Comparison of ENCODE assay signal across 17 cellular contexts in the genomic region with DNA sequence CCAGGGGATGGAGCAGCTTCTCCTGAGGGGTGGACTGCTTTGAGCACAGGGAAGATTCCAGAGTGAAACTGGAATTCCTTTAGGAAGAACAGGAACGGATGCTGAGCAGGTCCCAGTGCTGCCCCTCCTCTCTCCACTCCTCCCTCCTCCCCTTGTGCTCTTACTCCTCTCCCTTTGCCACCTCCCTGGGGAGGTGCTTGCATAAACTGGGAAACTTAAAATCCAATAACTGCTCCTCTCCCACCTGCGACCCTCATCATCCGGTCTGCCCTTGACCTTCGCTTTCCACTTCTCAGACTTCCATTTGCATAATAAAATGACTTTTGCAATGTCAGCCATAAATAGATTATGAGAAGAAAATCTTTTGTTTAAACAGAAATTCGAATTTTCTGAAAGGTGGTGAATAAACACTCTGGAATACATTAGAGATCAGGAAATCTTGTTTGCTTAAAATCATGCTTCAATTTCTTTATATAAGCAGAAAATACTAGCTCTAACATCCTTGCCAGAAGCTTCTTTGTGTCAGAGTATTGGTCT. TPM values are rescaled to one million over a fixed set of nuclear protein-coding genes. Genes with fewer than 3 reads are reported as not detected.
DNase-seq lines count a peak whose midpoint lies in the region; ATAC-seq, FAIRE-seq and TF ChIP-seq lines count a peak whose summit lies in the region.
"Had no signal": no experiment of that assay in that cellular context is flagged by ENCODE, and none has a peak within 500 bp of the region (broad histone marks: within the 10 kb centered on the region; RNA-seq: fewer than 3 reads in every experiment).

No MANE protein-coding gene starts in this region.

- H2AFZ ChIP-seq in GM23338 (no peak overlapping the region), IMR-90 (replicated peaks; ENCODE audit: low read length, poor library complexity) (no peak overlapping the region), H1 (ENCODE audit: low read length) (no peak overlapping the region)

- H2AK9ac ChIP-seq in IMR-90 (replicated peaks; ENCODE audit: low read depth, low read length, poor library complexity), result no peak overlapping the region

- H3K4ac ChIP-seq in IMR-90 (ENCODE audit: low read depth, low read length) (no peak overlapping the region), H1 (replicated peaks; ENCODE audit: insufficient read length, low read depth, low read length) (peak overlapping the region; percentile 76)

- CTCF ChIA-PET in IMR-90 (lab: Yijun Ruan, JAX), result no interaction called here
- CTCF ChIA-PET in H1 (lab: Charles Lee; ENCODE audit: partially characterized antibody), result interaction anchor here (0.6 to 1.2 kb wide), 3 partner anchors 122 to 214 kb away, joined by 3 read pairs; a partner anchor contains a TSS

- H3K4me3 Mint-ChIP-seq in GM23338, result no peak overlapping the region
- H3K4me3 Mint-ChIP-seq: CD14-positive monocyte; CD8-positive, alpha-beta T cell had no signal

- H3K79me2 ChIP-seq in GM23338 (replicated peaks; ENCODE audit: insufficient read depth) (no peaks in the 10 kb centered on the region), H1 (ENCODE audit: control insufficient read depth in 1 of 2, insufficient read depth in 2 of 2, low read length in 2 of 2) (no peaks in the 10 kb centered on the region)

- TF ChIP-seq RAD21 in IMR-90 (IDR thresholded peaks at IDR 0.05; ENCODE audit: low read length) (no peak), H1 (IDR thresholded peaks at IDR 0.05 in 1 of 2, conservative IDR thresholded peaks at IDR 0.05 in 1 of 2; ENCODE audit: low read depth in 2 of 2, low read length in 2 of 2) (no peak)

- H3K56ac ChIP-seq in IMR-90 (ENCODE audit: extremely low read depth, insufficient read depth, low read length) (no peak overlapping the region), H1 (replicated peaks; ENCODE audit: insufficient read length, low read depth, low read length) (no peak overlapping the region)

- H3K27ac Mint-ChIP-seq in GM23338, result no peak overlapping the region
- H3K27ac Mint-ChIP-seq: CD14-positive monocyte; CD8-positive, alpha-beta T cell had no signal

- H3F3A ChIP-seq in GM23338 (replicated peaks; ENCODE audit: low read depth), result no peaks in the 10 kb centered on the region

- TF ChIP-seq EP300 in H1 (IDR thresholded peaks at IDR 0.05; ENCODE audit: borderline replicate concordance in 1 of 2, low read depth in 2 of 2, low read length in 2 of 2), result no peak

- H2BK12ac ChIP-seq in H1 (ENCODE audit: low read depth, low read length), result peak overlapping the region; percentile 29

- H3K23me2 ChIP-seq in H1 (ENCODE audit: low read depth, low read length), result no peaks in the 10 kb centered on the region

- H3K23ac ChIP-seq in IMR-90 (ENCODE audit: low read depth, low read length) (no peak overlapping the region), H1 (ENCODE audit: insufficient read length) (no peak overlapping the region)

- H3K4me3 ChIP-seq in GM23338, result no peak overlapping the region
- no peak overlapping the region for H3K4me3 ChIP-seq in IMR-90 (ENCODE audit: insufficient read depth, low read depth, low read length)
- no peak overlapping the region for H3K4me3 ChIP-seq in H1 (ENCODE audit: extremely low read depth in 1 of 4, insufficient read depth in 2 of 4, low read depth in 3 of 4, low read length in 4 of 4)

- H3K36me3 ChIP-seq in GM23338 (ENCODE audit: insufficient read depth), result no peaks in the 10 kb centered on the region
- H3K36me3 ChIP-seq in IMR-90 (ENCODE audit: control insufficient read depth, insufficient read depth, low read length), result no peaks in the 10 kb centered on the region
- H3K36me3 ChIP-seq in H1 (ENCODE audit: control insufficient read depth in 2 of 4, insufficient read depth in 4 of 4, low read length in 3 of 4), result no peaks in the 10 kb centered on the region

- no peak overlapping the region for H4K8ac ChIP-seq in IMR-90 (ENCODE audit: low read depth in 2 of 2, low read length in 2 of 2)
- no peak overlapping the region for H4K8ac ChIP-seq in H1 (ENCODE audit: extremely low read depth, insufficient read depth, low read length)

- H3K9me1 ChIP-seq in IMR-90 (ENCODE audit: insufficient read depth, low read length), result no peaks in the 10 kb centered on the region

- FAIRE-seq in H1 (lab: Jason Lieb, UNC), result no peak
- no peak for FAIRE-seq in HTR-8/SVneo (lab: Jason Lieb, UNC)
- FAIRE-seq: D721Med, GM12892, GM19239 had no signal

- H3K4me2 ChIP-seq in GM23338 (no peak overlapping the region), IMR-90 (ENCODE audit: low read depth, low read length) (no peak overlapping the region), H1 (ENCODE audit: insufficient read depth in 1 of 2, low read depth in 2 of 2, low read length in 2 of 2) (no peak overlapping the region)

- DNase-seq in GM23338 (ENCODE audit: low spot score) (peak; percentile 70), IMR-90 (no peak), H1 (ENCODE audit: low read depth in 1 of 2, low spot score in 2 of 2) (no peak), retina (peak; percentile 24), HTR-8/SVneo (ENCODE audit: insufficient read length, low spot score) (no peak), DMS114 treated with DMSO at 0.1 percent for 48 hours (lab: John Stamatoyannopoulos, UW; ENCODE audit: unreplicated experiment) (no peak)
- DNase-seq in central memory CD4-positive, alpha-beta T cell, result no peak
- DNase-seq: COR-L47, DND-41, GDM1, H7, KBM-7 had no signal

- H4K20me1 ChIP-seq in GM23338 (replicated peaks; ENCODE audit: insufficient read depth) (no peaks in the 10 kb centered on the region), IMR-90 (ENCODE audit: insufficient read depth, low read length) (no peaks in the 10 kb centered on the region; the same call in 1 of the 2 replicates), H1 (replicated peaks in 1 of 2; ENCODE audit: control insufficient read depth in 1 of 2, insufficient read depth in 2 of 2, low read length in 2 of 2) (no peaks in the 10 kb centered on the region)

- peaks cover 4% of the 10 kb centered on the region for H3K27me3 Mint-ChIP-seq in GM23338 (ENCODE audit: insufficient read depth, low read depth, poor library complexity)

- no peak overlapping the region for H3K18ac ChIP-seq in IMR-90 (ENCODE audit: low read depth, low read length)
- H3K18ac ChIP-seq in H1 (ENCODE audit: extremely low read depth, low read length), result no peak overlapping the region; the same call in 1 of the 2 replicates

- H3K27me3 ChIP-seq in GM23338 (ENCODE audit: insufficient read depth) (no peaks in the 10 kb centered on the region), IMR-90 (ENCODE audit: control insufficient read depth, insufficient read depth, low read length) (peaks cover 11% of the 10 kb centered on the region), H1 (replicated peaks in 1 of 4; ENCODE audit: control insufficient read depth in 3 of 4, extremely low read depth in 1 of 4, insufficient read depth in 3 of 4, low read length in 3 of 4) (no peaks in the 10 kb centered on the region)

- POLR2A ChIA-PET in IMR-90 (lab: Charles Lee; ENCODE audit: unreplicated experiment) (no interaction called here), H1 (lab: Charles Lee; ENCODE audit: partially characterized antibody) (interaction anchor here (5.8 kb wide), 1 partner anchor 11 kb away, joined by 54 read pairs; no protein-coding TSS in a partner anchor)

- intact Hi-C loops in IMR-90 (cut with micrococcal nuclease), result no loop called here

- no peak overlapping the region for H3K27ac ChIP-seq in GM23338 (ENCODE audit: low read depth)
- no peak overlapping the region for H3K27ac ChIP-seq in IMR-90 (ENCODE audit: insufficient read depth, low read length)
- no peak overlapping the region for H3K27ac ChIP-seq in H1 (ENCODE audit: low read depth, low read length)

- H3K14ac ChIP-seq in IMR-90 (replicated peaks; ENCODE audit: low read depth, low read length) (no peak overlapping the region), H1 (ENCODE audit: insufficient read length) (no peak overlapping the region)

- H4K5ac ChIP-seq in IMR-90 (ENCODE audit: low read depth, low read length) (no peak overlapping the region), H1 (ENCODE audit: insufficient read length, low read depth, low read length) (no peak overlapping the region)

- peaks cover 39% of the 10 kb centered on the region for H3K4me1 Mint-ChIP-seq in GM23338

- H2BK20ac ChIP-seq in IMR-90 (ENCODE audit: low read depth, low read length), result no peak overlapping the region
- H2BK20ac ChIP-seq in H1 (ENCODE audit: low read length), result 0 out of 2 replicates have a peak overlapping the region, but pooled peaks have one; percentile 55

- H4K91ac ChIP-seq in IMR-90 (ENCODE audit: insufficient read depth, low read depth, low read length) (no peak overlapping the region), H1 (replicated peaks; ENCODE audit: insufficient read length, low read length) (no peak overlapping the region)

- H2BK15ac ChIP-seq in IMR-90 (ENCODE audit: low read depth, low read length) (no peak overlapping the region), H1 (ENCODE audit: low read length) (peak overlapping the region; percentile 2; the same call in 1 of the 2 replicates)

- no peak overlapping the region for H2BK5ac ChIP-seq in IMR-90 (ENCODE audit: low read depth, low read length, poor library complexity, severe bottlenecking)
- 0 out of 2 replicates have a peak overlapping the region, but pooled peaks have one; percentile 3 for H2BK5ac ChIP-seq in H1 (ENCODE audit: low read depth, low read length)

- H3K9me2 ChIP-seq in GM23338 (ENCODE audit: insufficient read depth), result no peaks in the 10 kb centered on the region

- no peak for TF ChIP-seq CTCF in GM23338 (conservative IDR thresholded peaks at IDR 0.05; ENCODE audit: low read depth in 2 of 2)
- no peak for TF ChIP-seq CTCF in IMR-90 (conservative IDR thresholded peaks at IDR 0.05; ENCODE audit: low read depth, low read length)
- TF ChIP-seq CTCF in H1 (IDR thresholded peaks at IDR 0.05; ENCODE audit: control extremely low read depth in 1 of 3, insufficient read depth in 1 of 3, low read depth in 1 of 3, low read length in 3 of 3), result no peak

- H2BK120ac ChIP-seq in IMR-90 (ENCODE audit: low read depth, low read length) (no peak overlapping the region), H1 (replicated peaks; ENCODE audit: low read depth, low read length) (no peak overlapping the region)

- peaks cover 25% of the 10 kb centered on the region for H3K9me3 Mint-ChIP-seq in GM23338
- H3K9me3 Mint-ChIP-seq: CD8-positive, alpha-beta T cell had no signal

- dilution Hi-C loops in IMR-90 (cut with HindIII; ENCODE audit: low sequenced_read_pairs, unreplicated experiment), result no loop called here

- in situ Hi-C loops in IMR-90 (cut with MboI; ENCODE audit: low sequenced_read_pairs), result no loop called here

- H3K9ac ChIP-seq in IMR-90 (ENCODE audit: low read depth, low read length), result no peak overlapping the region
- no peak overlapping the region for H3K9ac ChIP-seq in H1 (replicated peaks in 1 of 4; ENCODE audit: extremely low read depth in 1 of 4, low read depth in 3 of 4, low read length in 3 of 4)

- no peak overlapping the region for H2AK5ac ChIP-seq in IMR-90 (ENCODE audit: low read depth, low read length)
- no peak overlapping the region for H2AK5ac ChIP-seq in H1 (ENCODE audit: low read depth, low read length)

- no CpG with 5 or more reads among the region's 5 CpGs for WGBS in IMR-90 (ENCODE audit: extremely low coverage in 2 of 2, insufficient read length in 1 of 2), 2 experiments
- WGBS in H1 (ENCODE audit: extremely low coverage in 1 of 2, insufficient coverage in 1 of 2, insufficient read length in 1 of 2, insufficient replicate concordance in 2 of 2, low coverage in 1 of 2, low lambda C conversion rate in 2 of 2, missing lambda C conversion rate in 1 of 2), 2 experiments, result 52% methylated on average over 5 of the region's 5 CpGs; no CpG with 5 or more reads in 1 of the 2 experiments

- H3K79me1 ChIP-seq in IMR-90 (ENCODE audit: low read depth in 1 of 2, low read length in 2 of 2) (no peaks in the 10 kb centered on the region), H1 (ENCODE audit: low read depth, low read length) (no peaks in the 10 kb centered on the region)

- peak; percentile 73 for ATAC-seq in GM23338
- no peak for ATAC-seq in IMR-90 (ENCODE audit: low read depth)
- ATAC-seq: CD8-positive, alpha-beta T cell had no signal

- BruUV-seq in IMR-90 (replicated peaks; lab: Mats Ljungman, UMichigan), result no TSS peak

- peaks cover 32% of the 10 kb centered on the region; the same call in 1 of the 2 replicates for H3K4me1 ChIP-seq in GM23338 (ENCODE audit: insufficient read depth)
- H3K4me1 ChIP-seq in IMR-90 (ENCODE audit: control insufficient read depth, insufficient read depth, low read length), result peaks cover 2% of the 10 kb centered on the region
- H3K4me1 ChIP-seq in H1 (replicated peaks in 1 of 4; ENCODE audit: control insufficient read depth in 3 of 4, insufficient read depth in 4 of 4, low read length in 3 of 4), result peaks cover 6 to 26% (median 8%) of the 10 kb centered on the region in 4 experiments

- TF ChIP-seq POLR2A in IMR-90 (IDR thresholded peaks at IDR 0.05; ENCODE audit: low read depth, low read length), result no peak
- no peak for TF ChIP-seq POLR2A in H1 (IDR thresholded peaks at IDR 0.05; ENCODE audit: control extremely low read depth in 1 of 2, low read depth in 2 of 2, low read length in 2 of 2)

- H3K36me3 Mint-ChIP-seq in GM23338 (ENCODE audit: low read depth), result peaks cover 12% of the 10 kb centered on the region
- H3K36me3 Mint-ChIP-seq: CD14-positive monocyte; CD8-positive, alpha-beta T cell had no signal

- no peaks in the 10 kb centered on the region for H3K9me3 ChIP-seq in IMR-90 (ENCODE audit: control insufficient read depth, insufficient read depth, low read length)
- peaks cover 9 to 13% of the 10 kb centered on the region in 2 experiments for H3K9me3 ChIP-seq in H1 (ENCODE audit: insufficient read depth in 2 of 2, low read depth in 1 of 2, low read length in 1 of 2)

RNA-seq across cellular contexts. Expression of a gene that starts 23.7 kb away (rescaled TPM):
- total RNA-seq in GM23338 (2014; rRNA removed; shearing (Covaris generic)), result 44.5 and 71.0 TPM in 2 replicates
- polyA plus RNA-seq in GM23338 (2016; fragmentation: Nextera tagmentation; extraction: Ambion mirVana) (817 and 832 TPM in 2 replicates), IMR-90 (2012; rRNA removed) (65.2 and 125 TPM in 2 replicates), H1 (2011; rRNA removed) (56.3 and 78.4 TPM in 2 replicates)
- total RNA-seq in IMR-90 (2012; rRNA removed), result 8.8 and 20.6 TPM in 2 replicates
- polyA plus RNA-seq in IMR-90 (2012; cell fraction: cytosol; rRNA removed), result 4.9 and 5.5 TPM in 2 replicates
- 5.2 and 22.2 TPM in 2 replicates for polyA plus RNA-seq in IMR-90 (2012; cell fraction: nucleus; rRNA removed; ENCODE audit: low replicate concordance)
- total RNA-seq in H1 (2021; fragmentation: NEBNext Ultra II Directional; extraction: Animal tissue kit (Norgen Biotek cat#: 25700)), result 216 and 219 TPM in 2 replicates
- 125 TPM for polyA plus RNA-seq in H1 (2011; cell fraction: cytosol; rRNA removed)
- 96.5 TPM for polyA plus RNA-seq in H1 (2011; cell fraction: nucleus; rRNA removed)
- 163 to 277 TPM (median 180 TPM) in 4 replicates for polyA plus RNA-seq in H1 (2012, experiment 1 of 2)
- 12.1 TPM for polyA plus RNA-seq in H1 (2012, experiment 2 of 2)
- polyA plus RNA-seq in H1 (2013, experiment 1 of 2), result 209 TPM
- polyA plus RNA-seq in H1 (2013, experiment 2 of 2), result 210 TPM
- polyA minus RNA-seq in H1 (2011; rRNA and poly(A)+ RNA removed), result 108 and 137 TPM in 2 replicates
- 50.3 TPM for polyA minus RNA-seq in H1 (2011; cell fraction: cytosol; rRNA and poly(A)+ RNA removed)
- polyA minus RNA-seq in H1 (2011; cell fraction: nucleus; rRNA and poly(A)+ RNA removed), result 39.2 TPM

Comparison
In these comparisons a context has a peak if more than half of its experiments do, and no peak if none do; other contexts are left out.
1. DNase-seq: peak in GM23338 (single experiment) and retina (single experiment); none in IMR-90 (single experiment), H1 (0 of 2), HTR-8/SVneo (single experiment), DMS114 treated with DMSO at 0.1 percent for 48 hours (single experiment) and central memory CD4-positive, alpha-beta T cell (single experiment).